Comparison of ENCODE assay signal across 19 cellular contexts in the genomic region with DNA sequence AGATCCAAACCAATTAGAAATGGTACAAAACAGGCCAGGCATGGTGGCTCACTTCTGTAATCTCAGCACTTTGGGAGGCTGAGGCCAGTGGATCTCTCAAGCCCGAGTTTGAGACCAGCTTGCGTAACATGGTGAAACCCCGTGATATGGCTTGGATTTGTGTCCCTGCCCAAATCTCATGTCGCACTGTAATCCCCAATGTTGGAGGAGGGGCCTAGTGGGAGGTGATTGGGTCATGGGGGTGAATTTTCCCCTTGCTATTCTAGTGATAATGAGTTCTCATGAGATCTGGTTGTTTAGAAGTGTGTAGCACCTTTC. TPM values are rescaled to one million over a fixed set of nuclear protein-coding genes. Genes with fewer than 3 reads are reported as not detected.
A peak's percentile ranks its signal among the peaks of the same experiment; 100 is the strongest.
DNase-seq lines count a peak whose midpoint lies in the region; ATAC-seq, FAIRE-seq and TF ChIP-seq lines count a peak whose summit lies in the region.
"Had no signal": no experiment of that assay in that cellular context is flagged by ENCODE, and none has a peak within 500 bp of the region (broad histone marks: within the 10 kb centered on the region; RNA-seq: fewer than 3 reads in every experiment).

No MANE protein-coding gene starts in this region.

- H2AFZ ChIP-seq in GM23338 (0 out of 2 replicates have a peak overlapping the region, but pooled peaks have one; percentile 45), OCI-LY7 (ENCODE audit: low read length) (peak overlapping the region; percentile 47; the same call in 1 of the 2 replicates), neuronal stem cell (ENCODE audit: low read length) (no peak overlapping the region)

- H3K27me3 ChIP-seq in GM23338 (ENCODE audit: insufficient read depth) (no peaks in the 10 kb centered on the region), neuronal stem cell (ENCODE audit: control insufficient read depth in 3 of 3, insufficient read depth in 3 of 3, low read depth in 1 of 3, low read length in 3 of 3) (peaks cover 0 to 6% (median 0%) of the 10 kb centered on the region in 3 experiments)
- H3K27me3 ChIP-seq: BE2C had no signal

- TF ChIP-seq POLR2A in GM12891 (IDR thresholded peaks at IDR 0.05; ENCODE audit: low read depth, low read length): no peak

- no peak overlapping the region for H3K18ac ChIP-seq in neuronal stem cell (ENCODE audit: low read length)

- H3K79me1 ChIP-seq in neuronal stem cell (ENCODE audit: low read depth, low read length): no peaks in the 10 kb centered on the region

- H3K9me3 ChIP-seq in OCI-LY7 (ENCODE audit: low read length) (peaks cover 4% of the 10 kb centered on the region; the same call in 1 of the 2 replicates), neuronal stem cell (replicated peaks in 1 of 2; ENCODE audit: control insufficient read depth in 2 of 2, insufficient read depth in 1 of 2, low read depth in 1 of 2, low read length in 2 of 2) (peaks cover 3 to 6% of the 10 kb centered on the region in 2 donors)

- DNase-seq in GM12891 (ENCODE audit: insufficient read length, low spot score): no peak
- no peak for DNase-seq in GM23338 (ENCODE audit: low spot score)
- DNase-seq in OCI-LY7 (ENCODE audit: low spot score): no peak
- DNase-seq in iris pigment epithelial cell (ENCODE audit: low read depth): peak; percentile 20
- DNase-seq in neuronal stem cell (ENCODE audit: low spot score): no peak
- DNase-seq: ACHN; BE2C; C1 segment of cervical spinal cord; CD4-positive, CD25-positive, alpha-beta regulatory T cell; CD8-positive, alpha-beta memory T cell; COR-L47; GDM1; HFFc6 had no signal

- no peak overlapping the region for H3K23ac ChIP-seq in neuronal stem cell (ENCODE audit: low read depth, low read length, poor library complexity)

- H3K4ac ChIP-seq in neuronal stem cell (ENCODE audit: low read length): no peak overlapping the region

- no peak overlapping the region for H3K14ac ChIP-seq in neuronal stem cell (ENCODE audit: low read length)

- no peak overlapping the region for H2BK15ac ChIP-seq in neuronal stem cell (ENCODE audit: low read length)

- peaks cover 16% of the 10 kb centered on the region for H3K4me1 Mint-ChIP-seq in GM23338
- H3K4me1 Mint-ChIP-seq: CD4-positive, CD25-positive, alpha-beta regulatory T cell; CD8-positive, alpha-beta memory T cell had no signal

- H3K36me3 Mint-ChIP-seq in GM23338 (ENCODE audit: low read depth): peaks cover 21% of the 10 kb centered on the region; the same call in 2 of the 3 replicates

- no peak overlapping the region for H4K91ac ChIP-seq in neuronal stem cell (ENCODE audit: low read depth, low read length, poor library complexity)

- H3K9me2 ChIP-seq in GM23338 (ENCODE audit: insufficient read depth) (0 out of 2 replicates have a peak, but pooled peaks cover 3% of the 10 kb centered on the region), OCI-LY7 (ENCODE audit: insufficient read depth, low read length) (no peaks in the 10 kb centered on the region)

- H4K8ac ChIP-seq in neuronal stem cell (ENCODE audit: low read depth, low read length): no peak overlapping the region

- H3K4me3 ChIP-seq in GM23338 (no peak overlapping the region), OCI-LY7 (ENCODE audit: low read depth, low read length, poor library complexity, severe bottlenecking) (peak overlapping the region; percentile 24), neuronal stem cell (ENCODE audit: low read length in 2 of 2) (no peak overlapping the region)

- POLR2A ChIA-PET in OCI-LY7 (lab: Charles Lee): interaction anchor here (1.1 kb wide), 1 partner anchor 14 kb away, joined by 4 read pairs; no protein-coding TSS in a partner anchor

- H2BK5ac ChIP-seq in neuronal stem cell (ENCODE audit: low read length): no peak overlapping the region

- H3K36me3 ChIP-seq in GM23338 (ENCODE audit: insufficient read depth) (no peaks in the 10 kb centered on the region; the same call in 1 of the 2 replicates), OCI-LY7 (ENCODE audit: insufficient read depth, low read length) (no peaks in the 10 kb centered on the region), neuronal stem cell (replicated peaks in 1 of 2; ENCODE audit: control insufficient read depth in 2 of 2, insufficient read depth in 2 of 2, low read length in 2 of 2) (no peaks in the 10 kb centered on the region)
- H3K36me3 ChIP-seq: BE2C had no signal

- H4K20me1 ChIP-seq in GM23338 (replicated peaks; ENCODE audit: insufficient read depth): no peaks in the 10 kb centered on the region
- H4K20me1 ChIP-seq in OCI-LY7 (ENCODE audit: insufficient read depth, low read length): no peaks in the 10 kb centered on the region

- WGBS in neuronal stem cell (ENCODE audit: extremely low coverage in 2 of 2, insufficient read length in 2 of 2, insufficient replicate concordance in 1 of 2), 2 donors: no CpG with 5 or more reads among the region's 4 CpGs

- H3K4me1 ChIP-seq in GM23338 (ENCODE audit: insufficient read depth) (peaks cover 9% of the 10 kb centered on the region), OCI-LY7 (ENCODE audit: insufficient read depth, low read length, poor library complexity, severe bottlenecking) (peaks cover 66% of the 10 kb centered on the region), neuronal stem cell (ENCODE audit: control insufficient read depth in 2 of 2, insufficient read depth in 1 of 2, low read depth in 1 of 2, low read length in 2 of 2) (no peaks in the 10 kb centered on the region)
- H3K4me1 ChIP-seq: BE2C had no signal

- peak; percentile 77 for FAIRE-seq in GM12891 (lab: Jason Lieb, UNC)
- FAIRE-seq: A204.1, H54, HTR-8/SVneo had no signal

- no peak overlapping the region for H3K4me3 Mint-ChIP-seq in GM23338
- H3K4me3 Mint-ChIP-seq: CD4-positive, CD25-positive, alpha-beta regulatory T cell; CD8-positive, alpha-beta memory T cell; HFFc6 had no signal

- intact Hi-C loops in OCI-LY7 (cut with micrococcal nuclease; ENCODE audit: unreplicated experiment): no loop called here

- H3F3A ChIP-seq in GM23338 (replicated peaks; ENCODE audit: low read depth): no peaks in the 10 kb centered on the region

- no TSS peak for BruUV-seq in OCI-LY7 (replicated peaks; lab: Mats Ljungman, UMichigan)

- no peak overlapping the region for H2BK120ac ChIP-seq in neuronal stem cell (ENCODE audit: low read depth, low read length)

- no peak overlapping the region for H3K27ac Mint-ChIP-seq in GM23338
- H3K27ac Mint-ChIP-seq: CD4-positive, CD25-positive, alpha-beta regulatory T cell; CD8-positive, alpha-beta memory T cell; HFFc6 had no signal

- TF ChIP-seq CTCF in GM23338 (conservative IDR thresholded peaks at IDR 0.05; ENCODE audit: low read depth in 2 of 2) (no peak), OCI-LY7 (conservative IDR thresholded peaks at IDR 0.05; ENCODE audit: low read length) (no peak)

- H3K27ac ChIP-seq in GM23338 (ENCODE audit: low read depth) (no peak overlapping the region), OCI-LY7 (ENCODE audit: low read depth, low read length, poor library complexity, severe bottlenecking) (peak overlapping the region; percentile 93), neuronal stem cell (replicated peaks; ENCODE audit: low read length) (no peak overlapping the region)

- H2BK12ac ChIP-seq in neuronal stem cell (ENCODE audit: low read length): no peak overlapping the region

- H3K4me2 ChIP-seq in GM23338: no peak overlapping the region
- peak overlapping the region; percentile 92 for H3K4me2 ChIP-seq in OCI-LY7 (ENCODE audit: low read length)
- no peak overlapping the region for H3K4me2 ChIP-seq in neuronal stem cell (ENCODE audit: insufficient read depth, low read length, poor library complexity, severe bottlenecking)

- H3K27me3 Mint-ChIP-seq in GM23338 (ENCODE audit: insufficient read depth, low read depth, poor library complexity): peaks cover 12% of the 10 kb centered on the region

- H2AK5ac ChIP-seq in neuronal stem cell (ENCODE audit: low read depth, low read length): no peak overlapping the region

- ATAC-seq in GM23338 (no peak), HG02798 (IDR thresholded peaks at IDR 0.05; ENCODE audit: poor library complexity, unreplicated experiment) (no peak), GM21529 (IDR thresholded peaks at IDR 0.05; ENCODE audit: unreplicated experiment) (no peak)
- ATAC-seq: HCT116 had no signal

- no peaks in the 10 kb centered on the region for H3K79me2 ChIP-seq in GM23338 (replicated peaks; ENCODE audit: insufficient read depth)
- H3K79me2 ChIP-seq in OCI-LY7 (ENCODE audit: insufficient read depth, low read depth, low read length): no peaks in the 10 kb centered on the region

- H3K9me3 Mint-ChIP-seq in GM23338: peaks cover 14% of the 10 kb centered on the region; the same call in 2 of the 3 replicates

- H3K9ac ChIP-seq in neuronal stem cell (ENCODE audit: low read depth, low read length, poor library complexity): no peak overlapping the region

- CTCF ChIA-PET in OCI-LY7 (lab: Charles Lee; ENCODE audit: unreplicated experiment): no interaction called here

TF ChIP-seq in GM12891, 5 proteins besides CTCF, POLR2A, EP300 and RAD21:
- TF ChIP-seq PAX5 (IDR thresholded peaks at IDR 0.05; ENCODE audit: insufficient read depth, low read length, severe bottlenecking) (no peak), POLR2AphosphoS5 (IDR thresholded peaks at IDR 0.05; ENCODE audit: low read depth, low read length) (no peak), SPI1 (IDR thresholded peaks at IDR 0.05; ENCODE audit: low read depth, low read length) (no peak), TAF1 (IDR thresholded peaks at IDR 0.05; ENCODE audit: low read depth, low read length) (no peak), POU2F2 (IDR thresholded peaks at IDR 0.05; ENCODE audit: low read depth, low read length) (no peak)
TF ChIP-seq in GM12891: peak in this region for 0.

RNA-seq across cellular contexts. Expression of a gene that starts 7.0 kb away (rescaled TPM):
- 8.0 TPM for polyA plus RNA-seq in GM12891 (2012; ENCODE audit: low read depth, missing spikeins)
- total RNA-seq in GM23338 (2014; rRNA removed; shearing (Covaris generic)): 305 and 381 TPM in 2 replicates
- 129 and 136 TPM in 2 replicates for polyA plus RNA-seq in GM23338 (2016; fragmentation: Nextera tagmentation; extraction: Ambion mirVana)
- 3.4 and 7.3 TPM in 2 replicates for total RNA-seq in OCI-LY7 (2014; rRNA removed; shearing (Covaris generic))
- total RNA-seq in OCI-LY7 (2022): 7.4 and 7.5 TPM in 2 replicates
- polyA plus RNA-seq in neuronal stem cell (2013, experiment 1 of 2): 6.6 TPM
- polyA plus RNA-seq in neuronal stem cell (2013, experiment 2 of 2): 6.6 TPM
- polyA plus RNA-seq: CD8-positive, alpha-beta memory T cell had no signal

Comparison
In these comparisons a context has a peak if more than half of its experiments do, and no peak if none do; other contexts are left out.
1. RNA of a gene that starts 7.0 kb away (total RNA-seq): 305 to 381 TPM in GM23338; 3.4 to 7.5 TPM in OCI-LY7; every median in the first group is over 10 times any median in the second.